16 cellular contexts compared by ENCODE assay signal in the genomic region with DNA sequence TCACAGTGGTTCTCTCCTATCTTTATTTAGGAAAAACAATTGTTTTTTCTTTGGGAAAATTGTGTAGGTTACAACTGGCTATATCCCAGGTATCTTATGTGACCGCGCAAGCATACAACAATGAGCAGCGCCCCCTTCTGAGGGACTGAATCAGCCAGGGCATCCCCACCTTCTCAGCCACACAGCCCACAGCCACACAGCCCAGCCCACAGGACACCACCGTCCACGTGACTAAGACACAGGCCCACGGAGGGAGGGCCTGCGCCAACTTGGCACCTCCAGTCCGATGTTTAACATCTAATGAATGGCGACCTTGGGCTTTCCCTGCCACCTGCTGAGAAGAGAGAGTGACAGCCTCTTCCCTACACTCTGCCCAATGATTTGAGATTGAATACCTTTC.
A peak's percentile ranks its signal among the peaks of the same experiment; 100 is the strongest.
DNase-seq lines count a peak whose midpoint lies in the region; ATAC-seq, FAIRE-seq and TF ChIP-seq lines count a peak whose summit lies in the region.
"Had no signal": no experiment of that assay in that cellular context is flagged by ENCODE, and none has a peak within 500 bp of the region (broad histone marks: within the 10 kb centered on the region; RNA-seq: fewer than 3 reads in every experiment).

No MANE protein-coding gene starts in this region.

- H3K56ac ChIP-seq in H1 (replicated peaks; ENCODE audit: insufficient read length, low read depth, low read length): no peak overlapping the region

- CTCF ChIA-PET in CD4-positive, alpha-beta T cell (lab: Charles Lee): no interaction called here
- CTCF ChIA-PET in H1 (lab: Charles Lee; ENCODE audit: partially characterized antibody): interaction anchor here (2.0 kb wide), 1 partner anchor 9 kb away, joined by 8 read pairs; no protein-coding TSS in a partner anchor

- no peak overlapping the region for H2AK5ac ChIP-seq in H1 (ENCODE audit: low read depth, low read length)

- H3K4me2 ChIP-seq in H1 (ENCODE audit: insufficient read depth in 1 of 2, low read depth in 2 of 2, low read length in 2 of 2): no peak overlapping the region
- H3K4me2 ChIP-seq: KMS-11 had no signal

- no peaks in the 10 kb centered on the region for H3K9me3 ChIP-seq in CD4-positive, alpha-beta T cell (ENCODE audit: control insufficient read depth, low read length)
- H3K9me3 ChIP-seq in H1 (ENCODE audit: insufficient read depth in 2 of 2, low read depth in 1 of 2, low read length in 1 of 2): no peaks in the 10 kb centered on the region
- no peaks in the 10 kb centered on the region for H3K9me3 ChIP-seq in tibial artery
- H3K9me3 ChIP-seq: Caco-2 had no signal

- no peak overlapping the region for H3K4ac ChIP-seq in H1 (replicated peaks; ENCODE audit: insufficient read length, low read depth, low read length)

- no peak overlapping the region for H3K18ac ChIP-seq in H1 (ENCODE audit: extremely low read depth, low read length)

- no peak overlapping the region for H2BK12ac ChIP-seq in H1 (ENCODE audit: low read depth, low read length)

- no peak overlapping the region for H3K9ac ChIP-seq in H1 (replicated peaks in 1 of 4; ENCODE audit: extremely low read depth in 1 of 4, low read depth in 3 of 4, low read length in 3 of 4)
- H3K9ac ChIP-seq: KMS-11 had no signal

- H4K20me1 ChIP-seq in H1 (replicated peaks in 1 of 2; ENCODE audit: control insufficient read depth in 1 of 2, insufficient read depth in 2 of 2, low read length in 2 of 2): no peaks in the 10 kb centered on the region

- no peak overlapping the region for H2BK20ac ChIP-seq in H1 (ENCODE audit: low read length)

- peaks cover 22% of the 10 kb centered on the region for H3K36me3 Mint-ChIP-seq in activated T-cell treated with anti-CD3 and anti-CD28 coated beads, Interleukin-2, amount 50 U/mL, for 24 hours (ENCODE audit: low read depth)
- no peaks in the 10 kb centered on the region for H3K36me3 Mint-ChIP-seq in CD4-positive, alpha-beta T cell (ENCODE audit: low read depth)
- H3K36me3 Mint-ChIP-seq in nephron progenitor cell (ENCODE audit: low read depth): no peaks in the 10 kb centered on the region

- no peak overlapping the region for H3K4me3 ChIP-seq in H1 (ENCODE audit: extremely low read depth in 1 of 4, insufficient read depth in 2 of 4, low read depth in 3 of 4, low read length in 4 of 4)
- H3K4me3 ChIP-seq in tibial artery: no peak overlapping the region

- no peaks in the 10 kb centered on the region for H3K23me2 ChIP-seq in H1 (ENCODE audit: low read depth, low read length)

- no peaks in the 10 kb centered on the region for H3K9me3 Mint-ChIP-seq in activated T-cell treated with anti-CD3 and anti-CD28 coated beads, Interleukin-2, amount 50 U/mL, for 24 hours
- no peaks in the 10 kb centered on the region for H3K9me3 Mint-ChIP-seq in CD4-positive, alpha-beta T cell
- H3K9me3 Mint-ChIP-seq in nephron progenitor cell: no peaks in the 10 kb centered on the region
- H3K9me3 Mint-ChIP-seq: CD14-positive monocyte had no signal

- H4K8ac ChIP-seq in H1 (ENCODE audit: extremely low read depth, insufficient read depth, low read length): no peak overlapping the region

- no peaks in the 10 kb centered on the region for H3K27me3 ChIP-seq in CD4-positive, alpha-beta T cell (ENCODE audit: control insufficient read depth, insufficient read depth, low read length)
- H3K27me3 ChIP-seq in H1 (replicated peaks in 1 of 4; ENCODE audit: control insufficient read depth in 3 of 4, extremely low read depth in 1 of 4, insufficient read depth in 3 of 4, low read length in 3 of 4): no peaks in the 10 kb centered on the region
- H3K27me3 ChIP-seq in tibial artery: no peaks in the 10 kb centered on the region

- no peak overlapping the region for H4K5ac ChIP-seq in H1 (ENCODE audit: insufficient read length, low read depth, low read length)

- TF ChIP-seq RAD21 in H1 (IDR thresholded peaks at IDR 0.05 in 1 of 2, conservative IDR thresholded peaks at IDR 0.05 in 1 of 2; ENCODE audit: low read depth in 2 of 2, low read length in 2 of 2): no peak; a peak in 1 of 4 replicates

- H3K4me1 Mint-ChIP-seq in activated T-cell treated with anti-CD3 and anti-CD28 coated beads, Interleukin-2, amount 50 U/mL, for 24 hours (ENCODE audit: low read depth): peaks cover 89% of the 10 kb centered on the region
- H3K4me1 Mint-ChIP-seq in CD4-positive, alpha-beta T cell (ENCODE audit: low read depth): peaks cover 68% of the 10 kb centered on the region
- peaks cover 50% of the 10 kb centered on the region for H3K4me1 Mint-ChIP-seq in nephron progenitor cell

- intact Hi-C loops in CD4-positive, alpha-beta T cell (cut with DNase I, micrococcal nuclease): loop anchor here in 1 of 2 experiments (5.0 kb wide), 1 partner anchor 53 kb away; no protein-coding TSS in a partner anchor
- intact Hi-C loops in tibial artery (cut with DNase I; ENCODE audit: low total_unique reads): loop anchor here (5.0 to 10.0 kb wide), 2 partner anchors 60 to 67 kb away; a partner anchor contains a TSS

- FAIRE-seq in H1 (lab: Jason Lieb, UNC): no peak
- FAIRE-seq: HepG2 had no signal

- H3K23ac ChIP-seq in H1 (ENCODE audit: insufficient read length): no peak overlapping the region

- H3K79me1 ChIP-seq in H1 (ENCODE audit: low read depth, low read length): no peaks in the 10 kb centered on the region

- H4K91ac ChIP-seq in H1 (replicated peaks; ENCODE audit: insufficient read length, low read length): no peak overlapping the region

- H3K36me3 ChIP-seq in H1 (ENCODE audit: control insufficient read depth in 2 of 4, insufficient read depth in 4 of 4, low read length in 3 of 4) (no peaks in the 10 kb centered on the region), tibial artery (no peaks in the 10 kb centered on the region)

- H3K4me1 ChIP-seq in H1 (replicated peaks in 1 of 4; ENCODE audit: control insufficient read depth in 3 of 4, insufficient read depth in 4 of 4, low read length in 3 of 4): peaks cover 0 to 6% (median 2%) of the 10 kb centered on the region in 4 experiments
- peaks cover 0 to 95% (median 45%) of the 10 kb centered on the region in 4 donors for H3K4me1 ChIP-seq in tibial artery
- H3K4me1 ChIP-seq: Caco-2 had no signal

- peak overlapping the region; percentile 32; the same call in 1 of the 2 replicates for H2BK15ac ChIP-seq in H1 (ENCODE audit: low read length)

- no peak overlapping the region for H3K27ac Mint-ChIP-seq in activated T-cell treated with anti-CD3 and anti-CD28 coated beads, Interleukin-2, amount 50 U/mL, for 24 hours
- H3K27ac Mint-ChIP-seq in CD4-positive, alpha-beta T cell: peak overlapping the region; percentile 15
- H3K27ac Mint-ChIP-seq in nephron progenitor cell: no peak overlapping the region

- H3K79me2 ChIP-seq in H1 (ENCODE audit: control insufficient read depth in 1 of 2, insufficient read depth in 2 of 2, low read length in 2 of 2): no peaks in the 10 kb centered on the region

- no peak overlapping the region for H2AFZ ChIP-seq in H1 (ENCODE audit: low read length)

- no peak for TF ChIP-seq POLR2A in H1 (IDR thresholded peaks at IDR 0.05; ENCODE audit: control extremely low read depth in 1 of 2, low read depth in 2 of 2, low read length in 2 of 2)

- H3K4me3 Mint-ChIP-seq in activated T-cell treated with anti-CD3 and anti-CD28 coated beads, Interleukin-2, amount 50 U/mL, for 24 hours: no peak overlapping the region
- no peak overlapping the region for H3K4me3 Mint-ChIP-seq in CD4-positive, alpha-beta T cell
- no peak overlapping the region for H3K4me3 Mint-ChIP-seq in nephron progenitor cell
- H3K4me3 Mint-ChIP-seq: CD14-positive monocyte had no signal

- no peak overlapping the region for H3K14ac ChIP-seq in H1 (ENCODE audit: insufficient read length)

- TF ChIP-seq EP300 in H1 (IDR thresholded peaks at IDR 0.05; ENCODE audit: borderline replicate concordance in 1 of 2, low read depth in 2 of 2, low read length in 2 of 2): no peak

- H3K27ac ChIP-seq in CD4-positive, alpha-beta T cell (ENCODE audit: low read depth, low read length): no peak overlapping the region
- no peak overlapping the region for H3K27ac ChIP-seq in H1 (ENCODE audit: low read depth, low read length)
- peak overlapping the region; percentile 79 to 89 for H3K27ac ChIP-seq in tibial artery
- H3K27ac ChIP-seq: KMS-11 had no signal

- no peak for TF ChIP-seq CTCF in CD4-positive, alpha-beta T cell (IDR thresholded peaks at IDR 0.05)
- peak in 2 of 3 experiments; percentile 9 to 41; a peak in 2 of 4 replicates for TF ChIP-seq CTCF in H1 (IDR thresholded peaks at IDR 0.05; ENCODE audit: control extremely low read depth in 1 of 3, insufficient read depth in 1 of 3, low read depth in 1 of 3, low read length in 3 of 3)
- no peak for TF ChIP-seq CTCF in tibial artery (IDR thresholded peaks at IDR 0.05)
- TF ChIP-seq CTCF in nephron progenitor cell (IDR thresholded peaks at IDR 0.05): no peak

- no peak for ATAC-seq in CD4-positive, alpha-beta T cell (ENCODE audit: poor library complexity)
- ATAC-seq: HepG2 had no signal

- no peak overlapping the region for H2BK5ac ChIP-seq in H1 (ENCODE audit: low read depth, low read length)

- 93% methylated on average over 9 of the region's 9 CpGs; no CpG with 5 or more reads in 1 of the 2 experiments for WGBS in H1 (ENCODE audit: extremely low coverage in 1 of 2, insufficient coverage in 1 of 2, insufficient read length in 1 of 2, insufficient replicate concordance in 2 of 2, low coverage in 1 of 2, low lambda C conversion rate in 2 of 2, missing lambda C conversion rate in 1 of 2), 2 experiments

- peak; percentile 29 for DNase-seq in activated T-cell treated with anti-CD3 and anti-CD28 coated beads, Interleukin-2, amount 50 U/mL, for 24 hours
- no peak for DNase-seq in activated T-cell treated with anti-CD3 and anti-CD28 coated beads, Interleukin-2, amount 50 U/mL, for 1 hour
- no peak for DNase-seq in CD4-positive, alpha-beta T cell
- peak in 1 of 2 experiments; percentile 38 for DNase-seq in H1 (ENCODE audit: low read depth in 1 of 2, low spot score in 2 of 2)
- peak in 1 of 2 donors; percentile 43 for DNase-seq in tibial artery
- DNase-seq in nephron progenitor cell: no peak
- DNase-seq in D341Med (ENCODE audit: low spot score): no peak
- no peak for DNase-seq in COR-L47 (lab: John Stamatoyannopoulos, UW)
- DNase-seq: Caco-2, EL, NCI-H1436, NCI-H2029 treated with DMSO at 0.1 percent for 48 hours, NCI-H82 had no signal

- H3K27me3 Mint-ChIP-seq in activated T-cell treated with anti-CD3 and anti-CD28 coated beads, Interleukin-2, amount 50 U/mL, for 24 hours: no peaks in the 10 kb centered on the region
- no peaks in the 10 kb centered on the region for H3K27me3 Mint-ChIP-seq in CD4-positive, alpha-beta T cell
- peaks cover 3% of the 10 kb centered on the region for H3K27me3 Mint-ChIP-seq in nephron progenitor cell (ENCODE audit: low read depth, poor library complexity)

- POLR2A ChIA-PET in CD4-positive, alpha-beta T cell (lab: Charles Lee): interaction anchor here (1.1 to 1.2 kb wide), 2 partner anchors 12 to 52 kb away, joined by 3 read pairs; no protein-coding TSS in a partner anchor
- POLR2A ChIA-PET in H1 (lab: Charles Lee; ENCODE audit: partially characterized antibody): no interaction called here

- H2BK120ac ChIP-seq in H1 (replicated peaks; ENCODE audit: low read depth, low read length): no peak overlapping the region

TF ChIP-seq in H1, 55 proteins besides CTCF, POLR2A, EP300 and RAD21 (continues in another document):
- TF ChIP-seq SIX5 (IDR thresholded peaks at IDR 0.05; ENCODE audit: low read depth, low read length): no peak
- no peak for TF ChIP-seq JUND (IDR thresholded peaks at IDR 0.05; ENCODE audit: low read length)
- TF ChIP-seq SP2 (IDR thresholded peaks at IDR 0.05; ENCODE audit: low read length): no peak
- no peak for TF ChIP-seq HDAC6 (IDR thresholded peaks at IDR 0.05; ENCODE audit: low read depth, low read length)

Comparison
In these comparisons a context has a peak if more than half of its experiments do, and no peak if none do; other contexts are left out.
1. H3K27ac ChIP-seq: peak in tibial artery (2 of 2); none in CD4-positive, alpha-beta T cell (single experiment) and H1 (single experiment).
2. CTCF ChIP-seq: peak in H1 (2 of 3); none in CD4-positive, alpha-beta T cell (single experiment), tibial artery (0 of 2) and nephron progenitor cell (single experiment).